Comparison of ENCODE assay signal across 26 cellular contexts in the genomic region with DNA sequence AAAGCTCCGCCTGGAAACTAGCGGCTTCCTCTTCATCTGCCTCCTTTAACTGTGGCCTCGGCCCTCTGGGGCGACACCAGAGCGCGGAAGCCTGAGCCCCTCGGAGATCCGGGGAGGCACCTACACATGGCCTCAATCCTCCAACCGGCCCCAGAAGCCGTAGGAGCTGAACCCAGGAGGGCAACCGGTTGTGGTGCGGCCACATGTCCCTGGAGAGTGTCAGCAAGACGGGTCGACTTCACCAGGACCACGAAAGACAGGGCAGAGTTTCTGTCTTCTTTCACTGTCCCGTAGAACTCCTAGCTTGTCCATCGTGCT. TPM values are rescaled to one million over a fixed set of nuclear protein-coding genes. Genes with fewer than 3 reads are reported as not detected.
DNase-seq lines count a peak whose midpoint lies in the region; ATAC-seq and TF ChIP-seq lines count a peak whose summit lies in the region.
"Had no signal": no experiment of that assay in that cellular context is flagged by ENCODE, and none has a peak within 500 bp of the region (broad histone marks: within the 10 kb centered on the region; RNA-seq: fewer than 3 reads in every experiment).

No MANE protein-coding gene starts in this region.

- H2BK15ac ChIP-seq in neuronal stem cell (ENCODE audit: low read length): peak overlapping the region; percentile 94

- peak overlapping the region; percentile 59 for H3K23ac ChIP-seq in neuronal stem cell (ENCODE audit: low read depth, low read length, poor library complexity)

- H3K4me3 Mint-ChIP-seq in activated CD8-positive, alpha-beta T cell treated with anti-CD3 and anti-CD28 coated beads, Interleukin-2, amount 10 ng/mL, durations not matched to agents 7 days and 5 days: no peak overlapping the region
- no peak overlapping the region for H3K4me3 Mint-ChIP-seq in activated CD8-positive, alpha-beta T cell treated with anti-CD3 and anti-CD28 coated beads for 36 hours
- peak overlapping the region; percentile 82 for H3K4me3 Mint-ChIP-seq in glutamatergic neuron (ENCODE audit: unreplicated experiment)

- H3K9me3 ChIP-seq in HUES48 (ENCODE audit: control insufficient read depth, insufficient read depth, low read length): no peaks in the 10 kb centered on the region
- H3K9me3 ChIP-seq in neuronal stem cell (replicated peaks in 1 of 2; ENCODE audit: control insufficient read depth in 2 of 2, insufficient read depth in 1 of 2, low read depth in 1 of 2, low read length in 2 of 2): peaks cover 3% of the 10 kb centered on the region in 2 donors
- no peaks in the 10 kb centered on the region for H3K9me3 ChIP-seq in body of pancreas
- H3K9me3 ChIP-seq: Caco-2, esophagus muscularis mucosa, lower lobe of right lung had no signal

- H3K36me3 ChIP-seq in HUES48 (ENCODE audit: control insufficient read depth, insufficient read depth, low read length) (no peaks in the 10 kb centered on the region), neuronal stem cell (replicated peaks in 1 of 2; ENCODE audit: control insufficient read depth in 2 of 2, insufficient read depth in 2 of 2, low read length in 2 of 2) (no peaks in the 10 kb centered on the region), body of pancreas (replicated peaks in 1 of 2; ENCODE audit: insufficient read depth in 1 of 2, low read depth in 2 of 2) (no peaks in the 10 kb centered on the region)
- H3K36me3 ChIP-seq: esophagus muscularis mucosa, lower lobe of right lung had no signal

- H3K4ac ChIP-seq in neuronal stem cell (ENCODE audit: low read length): peak overlapping the region; percentile 37

- H3K4me1 Mint-ChIP-seq in activated CD8-positive, alpha-beta T cell treated with anti-CD3 and anti-CD28 coated beads, Interleukin-2, amount 10 ng/mL, durations not matched to agents 7 days and 5 days (ENCODE audit: low read depth): no peaks in the 10 kb centered on the region
- H3K4me1 Mint-ChIP-seq in activated CD8-positive, alpha-beta T cell treated with anti-CD3 and anti-CD28 coated beads for 36 hours (ENCODE audit: low read depth): peaks cover 7% of the 10 kb centered on the region
- H3K4me1 Mint-ChIP-seq in glutamatergic neuron (ENCODE audit: low read depth, unreplicated experiment): peaks cover 6% of the 10 kb centered on the region

- CTCF ChIA-PET in activated CD8-positive, alpha-beta T cell treated with anti-CD3 and anti-CD28 coated beads, Interleukin-2, amount 10 ng/mL, durations not matched to agents 7 days and 5 days (lab: Charles Lee): no interaction called here
- CTCF ChIA-PET in activated CD8-positive, alpha-beta T cell treated with anti-CD3 and anti-CD28 coated beads for 36 hours (lab: Charles Lee): interaction anchor here (0.8 to 2.1 kb wide), 2 partner anchors 10 to 13 kb away, joined by 3 to 4 read pairs; no protein-coding TSS in a partner anchor

- intact Hi-C loops in activated CD8-positive, alpha-beta T cell treated with anti-CD3 and anti-CD28 coated beads for 36 hours (cut with micrococcal nuclease): no loop called here
- intact Hi-C loops in body of pancreas (cut with DNase I): no loop called here

- H3K4me3 ChIP-seq in HUES48 (ENCODE audit: low read depth, low read length) (peak overlapping the region; percentile 10; the same call in 1 of the 2 replicates), neuronal stem cell (ENCODE audit: low read length in 2 of 2) (no peak overlapping the region), body of pancreas (no peak overlapping the region)
- H3K4me3 ChIP-seq: lower lobe of right lung had no signal

- H3K27ac ChIP-seq in HUES48 (ENCODE audit: low read depth, low read length) (no peak overlapping the region), neuronal stem cell (replicated peaks; ENCODE audit: low read length) (no peak overlapping the region), body of pancreas (no peak overlapping the region)
- H3K27ac ChIP-seq: coronary artery, esophagus muscularis mucosa, lower lobe of right lung had no signal

- peak overlapping the region; percentile 86 for H2AK5ac ChIP-seq in neuronal stem cell (ENCODE audit: low read depth, low read length)

- H3K79me1 ChIP-seq in neuronal stem cell (ENCODE audit: low read depth, low read length): peaks cover 2% of the 10 kb centered on the region

- H3K14ac ChIP-seq in neuronal stem cell (ENCODE audit: low read length): no peak overlapping the region

- no peak for DNase-seq in activated CD8-positive, alpha-beta T cell treated with anti-CD3 and anti-CD28 coated beads, Interleukin-2, amount 10 ng/mL, durations not matched to agents 7 days and 5 days
- no peak for DNase-seq in activated CD8-positive, alpha-beta T cell treated with anti-CD3 and anti-CD28 coated beads for 36 hours
- DNase-seq in glutamatergic neuron: no peak
- no peak for DNase-seq in neuronal stem cell (ENCODE audit: low spot score)
- DNase-seq in DMS 273 (lab: John Stamatoyannopoulos, UW; ENCODE audit: unreplicated experiment): no peak
- DNase-seq in body of pancreas: no peak
- DNase-seq: activated CD4-positive, alpha-beta T cell treated with anti-CD3 and anti-CD28 coated beads for 1 hour; activated gamma-delta T cell; Caco-2; GOT3; Karpas-422; kidney; lower lobe of right lung; NCI-H510A; occipital lobe; SIG-M5; small intestine; stimulated activated CD4-positive, alpha-beta T cell treated with anti-CD3 and anti-CD28 coated beads, Interleukin-1b, Interleukin-23, amount 100 ng/mL, for 48 hours had no signal

- no peaks in the 10 kb centered on the region for H3K9me3 Mint-ChIP-seq in activated CD8-positive, alpha-beta T cell treated with anti-CD3 and anti-CD28 coated beads, Interleukin-2, amount 10 ng/mL, durations not matched to agents 7 days and 5 days (ENCODE audit: insufficient read depth)
- H3K9me3 Mint-ChIP-seq in activated CD8-positive, alpha-beta T cell treated with anti-CD3 and anti-CD28 coated beads for 36 hours: no peaks in the 10 kb centered on the region
- H3K9me3 Mint-ChIP-seq in glutamatergic neuron (ENCODE audit: unreplicated experiment): peaks cover 15% of the 10 kb centered on the region

- peak overlapping the region; percentile 98 for H3K18ac ChIP-seq in neuronal stem cell (ENCODE audit: low read length)

- no peak overlapping the region for H4K91ac ChIP-seq in neuronal stem cell (ENCODE audit: low read depth, low read length, poor library complexity)

- H4K8ac ChIP-seq in neuronal stem cell (ENCODE audit: low read depth, low read length): no peak overlapping the region

- no peak for TF ChIP-seq POLR2A in body of pancreas (IDR thresholded peaks at IDR 0.05)

- WGBS in neuronal stem cell (ENCODE audit: extremely low coverage in 2 of 2, insufficient read length in 2 of 2, insufficient replicate concordance in 1 of 2), 2 donors: no CpG with 5 or more reads among the region's 17 CpGs
- WGBS in body of pancreas, 2 donors: 4% methylated on average over 16 to 17 of the region's 17 CpGs

- peaks cover 96% of the 10 kb centered on the region for H3K27me3 ChIP-seq in HUES48 (ENCODE audit: control insufficient read depth, insufficient read depth, low read length)
- H3K27me3 ChIP-seq in neuronal stem cell (ENCODE audit: control insufficient read depth in 3 of 3, insufficient read depth in 3 of 3, low read depth in 1 of 3, low read length in 3 of 3): peaks cover 30 to 75% (median 42%) of the 10 kb centered on the region in 3 experiments
- H3K27me3 ChIP-seq in body of pancreas: peaks cover 0 to 18% of the 10 kb centered on the region in 2 donors

- no peak overlapping the region for H2AFZ ChIP-seq in neuronal stem cell (ENCODE audit: low read length)

- POLR2A ChIA-PET in activated CD8-positive, alpha-beta T cell treated with anti-CD3 and anti-CD28 coated beads, Interleukin-2, amount 10 ng/mL, durations not matched to agents 7 days and 5 days (lab: Charles Lee): no interaction called here
- POLR2A ChIA-PET in activated CD8-positive, alpha-beta T cell treated with anti-CD3 and anti-CD28 coated beads for 36 hours (lab: Charles Lee): no interaction called here

- peak overlapping the region; percentile 31 for H2BK5ac ChIP-seq in neuronal stem cell (ENCODE audit: low read length)

- H2BK120ac ChIP-seq in neuronal stem cell (ENCODE audit: low read depth, low read length): no peak overlapping the region

- H3K4me2 ChIP-seq in neuronal stem cell (ENCODE audit: insufficient read depth, low read length, poor library complexity, severe bottlenecking): no peak overlapping the region

- peaks cover 14% of the 10 kb centered on the region for H3K36me3 Mint-ChIP-seq in activated CD8-positive, alpha-beta T cell treated with anti-CD3 and anti-CD28 coated beads, Interleukin-2, amount 10 ng/mL, durations not matched to agents 7 days and 5 days (ENCODE audit: low read depth)
- no peaks in the 10 kb centered on the region for H3K36me3 Mint-ChIP-seq in activated CD8-positive, alpha-beta T cell treated with anti-CD3 and anti-CD28 coated beads for 36 hours (ENCODE audit: low read depth)
- no peaks in the 10 kb centered on the region for H3K36me3 Mint-ChIP-seq in glutamatergic neuron (ENCODE audit: unreplicated experiment)

- H3K27ac Mint-ChIP-seq in activated CD8-positive, alpha-beta T cell treated with anti-CD3 and anti-CD28 coated beads, Interleukin-2, amount 10 ng/mL, durations not matched to agents 7 days and 5 days: peak overlapping the region; percentile 39
- no peak overlapping the region for H3K27ac Mint-ChIP-seq in activated CD8-positive, alpha-beta T cell treated with anti-CD3 and anti-CD28 coated beads for 36 hours
- H3K27ac Mint-ChIP-seq in glutamatergic neuron (ENCODE audit: unreplicated experiment): no peak overlapping the region

- H2BK12ac ChIP-seq in neuronal stem cell (ENCODE audit: low read length): peak overlapping the region; percentile 59

- H3K9ac ChIP-seq in HUES48 (ENCODE audit: low read depth, low read length): no peak overlapping the region
- no peak overlapping the region for H3K9ac ChIP-seq in neuronal stem cell (ENCODE audit: low read depth, low read length, poor library complexity)

- peaks cover 28% of the 10 kb centered on the region for H3K4me1 ChIP-seq in HUES48 (ENCODE audit: control insufficient read depth, insufficient read depth, low read length)
- H3K4me1 ChIP-seq in neuronal stem cell (ENCODE audit: control insufficient read depth in 2 of 2, insufficient read depth in 1 of 2, low read depth in 1 of 2, low read length in 2 of 2): peaks cover 18 to 22% of the 10 kb centered on the region in 2 donors
- peaks cover 7% of the 10 kb centered on the region for H3K4me1 ChIP-seq in body of pancreas
- H3K4me1 ChIP-seq: lower lobe of right lung had no signal

- H3K27me3 Mint-ChIP-seq in activated CD8-positive, alpha-beta T cell treated with anti-CD3 and anti-CD28 coated beads, Interleukin-2, amount 10 ng/mL, durations not matched to agents 7 days and 5 days (ENCODE audit: low read depth): peaks cover 69% of the 10 kb centered on the region
- peaks cover 72% of the 10 kb centered on the region for H3K27me3 Mint-ChIP-seq in activated CD8-positive, alpha-beta T cell treated with anti-CD3 and anti-CD28 coated beads for 36 hours
- H3K27me3 Mint-ChIP-seq in glutamatergic neuron (ENCODE audit: unreplicated experiment): peaks cover 32% of the 10 kb centered on the region

- ATAC-seq in activated CD8-positive, alpha-beta T cell treated with anti-CD3 and anti-CD28 coated beads, Interleukin-2, amount 10 ng/mL, durations not matched to agents 7 days and 5 days: no peak
- no peak for ATAC-seq in activated CD8-positive, alpha-beta T cell treated with anti-CD3 and anti-CD28 coated beads for 36 hours
- ATAC-seq in body of pancreas: no peak
- no peak for ATAC-seq in HG02840 (IDR thresholded peaks at IDR 0.05; ENCODE audit: low FRiP score, unreplicated experiment)
- ATAC-seq: lower lobe of right lung, Panc1 had no signal

- no peak for TF ChIP-seq CTCF in activated CD8-positive, alpha-beta T cell treated with anti-CD3 and anti-CD28 coated beads for 36 hours (IDR thresholded peaks at IDR 0.05)
- TF ChIP-seq CTCF in glutamatergic neuron (IDR thresholded peaks at IDR 0.05; ENCODE audit: partially characterized antibody, unreplicated experiment) (no peak), body of pancreas (IDR thresholded peaks at IDR 0.05) (no peak)

RNA-seq across cellular contexts. Expression of gene SOX1, which starts 3.7 kb away (rescaled TPM):
- not detected for total RNA-seq in activated CD8-positive, alpha-beta T cell treated with anti-CD3 and anti-CD28 coated beads, Interleukin-2, amount 10 ng/mL, durations not matched to agents 7 days and 5 days
- not detected for total RNA-seq in activated CD8-positive, alpha-beta T cell treated with anti-CD3 and anti-CD28 coated beads for 36 hours
- 0.76 TPM for total RNA-seq in glutamatergic neuron (ENCODE audit: unreplicated experiment)
- 12.8 TPM for polyA plus RNA-seq in neuronal stem cell (2013, experiment 1 of 2)
- polyA plus RNA-seq in neuronal stem cell (2013, experiment 2 of 2): 14.4 TPM
- total RNA-seq in body of pancreas: not detected
- total RNA-seq: bronchial epithelial cell, kidney, lower lobe of right lung, mucosa of gallbladder had no signal
- polyA plus RNA-seq: BJ had no signal
